In the genomic region with DNA sequence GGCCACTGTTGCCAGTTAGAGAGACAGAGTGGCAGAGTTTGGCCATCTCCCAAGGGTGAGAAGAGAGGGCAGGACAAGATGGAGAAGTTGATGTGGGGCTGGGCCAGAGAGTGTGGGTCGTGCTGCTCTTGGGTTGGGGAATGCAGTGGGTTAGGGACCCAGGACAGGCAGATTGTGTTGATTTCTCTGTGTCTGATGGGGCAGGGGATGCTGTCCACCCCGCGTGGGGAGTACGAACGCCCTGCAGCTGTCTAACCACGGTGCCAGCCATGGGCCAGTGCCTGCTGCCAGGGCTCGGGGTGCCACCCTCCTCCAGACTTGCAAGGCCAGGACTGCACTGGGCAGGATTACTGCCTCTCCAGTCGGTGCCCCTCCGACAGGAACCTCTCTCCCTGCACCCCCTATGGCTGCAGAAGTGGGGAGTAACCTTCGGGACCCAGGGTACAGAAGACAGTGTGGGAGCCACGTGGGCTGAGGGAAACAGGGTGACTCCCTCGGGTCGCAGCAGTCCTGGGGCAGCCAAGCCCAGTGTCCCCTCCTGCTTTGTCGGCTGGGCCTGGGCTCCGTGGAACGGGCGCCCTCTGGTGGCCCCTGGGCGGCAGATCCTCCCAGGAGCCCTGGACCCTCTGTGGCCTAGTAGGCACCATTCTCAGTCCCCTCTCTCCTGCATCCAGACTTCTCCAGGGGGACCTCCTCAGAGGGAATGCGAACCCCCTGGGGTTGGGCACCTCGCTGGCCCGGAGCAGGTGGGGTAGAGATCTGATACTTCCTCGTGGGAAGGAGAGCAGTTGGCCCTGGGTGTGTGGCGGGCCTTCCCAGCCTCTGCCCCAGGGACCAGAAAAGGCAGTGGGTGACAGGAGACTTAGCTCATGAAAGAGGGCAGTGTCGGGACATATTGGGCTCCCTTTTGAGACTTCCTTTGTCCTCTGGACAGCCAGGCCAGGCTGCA, we compare ENCODE assay signal across 7 cellular contexts. TPM values are rescaled to one million over a fixed set of nuclear protein-coding genes. Genes with fewer than 3 reads are reported as not detected.
A peak's percentile ranks its signal among the peaks of the same experiment; 100 is the strongest.
DNase-seq lines count a peak whose midpoint lies in the region; ATAC-seq and TF ChIP-seq lines count a peak whose summit lies in the region.

No MANE protein-coding gene starts in this region.

- H3K4me1 ChIP-seq in breast epithelium: peaks cover 13 to 16% of the 10 kb centered on the region in 2 donors

- H3K4me3 ChIP-seq in GM06990 (replicated peaks; ENCODE audit: low read depth, low read length) (no peak overlapping the region), MG63 (peak overlapping the region; percentile 14; the same call in 1 of the 2 replicates), breast epithelium (peak overlapping the region in 1 of 3 donors; percentile 90)

- peak; percentile 95 for TF ChIP-seq CTCF in GM06990 (IDR thresholded peaks at IDR 0.05; ENCODE audit: insufficient read depth, low read length, poor library complexity, severe bottlenecking)
- TF ChIP-seq CTCF in VCaP (conservative IDR thresholded peaks at IDR 0.05): peak; percentile 97
- TF ChIP-seq CTCF in breast epithelium (IDR thresholded peaks at IDR 0.05): peak; percentile 54 to 90 (median 81)

- intact Hi-C loops in breast epithelium (cut with DNase I; ENCODE audit: low total_unique reads): loop anchor here (5.0 kb wide), 1 partner anchor 206 kb away; no protein-coding TSS in a partner anchor

- no peak for ATAC-seq in HG03457 (IDR thresholded peaks at IDR 0.05; ENCODE audit: unreplicated experiment)

- H3K36me3 ChIP-seq in GM06990 (ENCODE audit: control insufficient read depth, insufficient read depth, low read length): no peaks in the 10 kb centered on the region
- peaks cover 2% of the 10 kb centered on the region; the same call in 1 of the 2 replicates for H3K36me3 ChIP-seq in MG63
- H3K36me3 ChIP-seq in breast epithelium: no peaks in the 10 kb centered on the region

- no peak for TF ChIP-seq POLR2A in breast epithelium (IDR thresholded peaks at IDR 0.05)

- H3K9me3 ChIP-seq in MG63: no peaks in the 10 kb centered on the region
- H3K9me3 ChIP-seq in breast epithelium: no peaks in the 10 kb centered on the region

- DNase-seq in GM06990 (ENCODE audit: extremely low read depth, insufficient read length) (peak; percentile 56), MG63 (peak; percentile 62), breast epithelium (ENCODE audit: low spot score in 2 of 2) (no peak), iris pigment epithelial cell (ENCODE audit: low read depth) (peak; percentile 45)
- peak; percentile 44 to 53 for DNase-seq in stimulated activated CD4-positive, alpha-beta T cell treated with anti-CD3 and anti-CD28 coated beads, Interleukin-1b, Interleukin-23, amount 100 ng/mL, for 1 hour (ENCODE audit: low read depth in 2 of 2)

- no peak overlapping the region for H3K27ac ChIP-seq in VCaP
- no peak overlapping the region for H3K27ac ChIP-seq in breast epithelium

- H3K27me3 ChIP-seq in GM06990 (replicated peaks; ENCODE audit: control insufficient read depth, insufficient read depth, low read length) (peaks cover 1% of the 10 kb centered on the region; the same call in 1 of the 2 replicates), MG63 (no peaks in the 10 kb centered on the region), breast epithelium (no peaks in the 10 kb centered on the region)

RNA-seq across cellular contexts. Expression of a gene that starts 2.7 kb away (rescaled TPM):
- total RNA-seq in MG63 (2014; rRNA removed; shearing (Covaris generic); ENCODE audit: low replicate concordance): 95.4 and 177 TPM in 2 replicates
- 10 to 100 TPM; 13.8 to 56.3 (median 21.0) TPM for total RNA-seq in breast epithelium

Comparison
In these comparisons a context has a peak if more than half of its experiments do, and no peak if none do; other contexts are left out.
1. DNase-seq: peak in GM06990 (single experiment), MG63 (single experiment), iris pigment epithelial cell (single experiment) and stimulated activated CD4-positive, alpha-beta T cell treated with anti-CD3 and anti-CD28 coated beads, Interleukin-1b, Interleukin-23, amount 100 ng/mL, for 1 hour (2 of 2); none in breast epithelium (0 of 2).
2. Peak in every context shown above with its lines, with median percentiles within 50 percentile points of each other: CTCF ChIP-seq.